Comparison of ENCODE assay signal across 19 cellular contexts in genomic region chr5:151811593-151812321, GRCh38. TPM values are rescaled to one million over a fixed set of nuclear protein-coding genes. Genes with fewer than 3 reads are reported as not detected.
DNase-seq lines count a peak whose midpoint lies in the region; ATAC-seq and TF ChIP-seq lines count a peak whose summit lies in the region.
"Had no signal": no experiment of that assay in that cellular context is flagged by ENCODE, and none has a peak within 500 bp of the region (broad histone marks: within the 10 kb centered on the region; RNA-seq: fewer than 3 reads in every experiment).

No MANE protein-coding gene starts in this region.

- H3K4ac ChIP-seq in trophoblast cell (ENCODE audit: low read depth, low read length): no peak overlapping the region

- ATAC-seq in HG02840 (IDR thresholded peaks at IDR 0.05; ENCODE audit: low FRiP score, unreplicated experiment) (no peak), HG03521 (IDR thresholded peaks at IDR 0.05; ENCODE audit: unreplicated experiment) (no peak)
- ATAC-seq: activated CD8-positive, alpha-beta memory T cell treated with anti-CD3 and anti-CD28 coated beads, Interleukin-2, amount 10 ng/mL, durations not matched to agents 7 days and 5 days had no signal

- peaks cover 2% of the 10 kb centered on the region for H3K9me3 Mint-ChIP-seq in Calu3 (ENCODE audit: low read depth, unreplicated experiment)
- H3K9me3 Mint-ChIP-seq: memory B cell had no signal

- no peak overlapping the region for H3K14ac ChIP-seq in trophoblast cell (ENCODE audit: low read length)

- H3K36me3 ChIP-seq in fibroblast of lung (ENCODE audit: control insufficient read depth, insufficient read depth, low read length) (peaks cover 4% of the 10 kb centered on the region), osteoblast (ENCODE audit: insufficient read depth, low read length) (peaks cover 59% of the 10 kb centered on the region), trophoblast cell (ENCODE audit: control insufficient read depth in 1 of 2, insufficient read depth in 2 of 2, low read length in 2 of 2) (peaks cover 0 to 10% of the 10 kb centered on the region in 2 experiments)

- no peaks in the 10 kb centered on the region for H3K79me1 ChIP-seq in trophoblast cell (ENCODE audit: low read length)

- H3K27ac ChIP-seq in fibroblast of lung (ENCODE audit: insufficient read depth, low read length) (no peak overlapping the region), osteoblast (ENCODE audit: low read depth, low read length) (no peak overlapping the region), trophoblast cell (ENCODE audit: low read depth, low read length) (no peak overlapping the region)
- H3K27ac ChIP-seq: parathyroid adenoma had no signal

- H4K8ac ChIP-seq in trophoblast cell (ENCODE audit: low read depth, low read length): no peak overlapping the region

- no peak overlapping the region for H2BK120ac ChIP-seq in trophoblast cell (ENCODE audit: insufficient read depth, low read length, poor library complexity)

- DNase-seq in Calu3 (no peak), RKO (ENCODE audit: low spot score) (peak; percentile 32), fibroblast of lung (ENCODE audit: low read depth in 2 of 2) (peak; percentile 81 to 87), osteoblast (ENCODE audit: insufficient read length, low spot score, missing footprints) (peak; percentile 52), iPS-NIHi7 (ENCODE audit: extremely low spot score) (no peak), trophoblast cell (no peak)
- DNase-seq: activated CD8-positive, alpha-beta memory T cell treated with anti-CD3 and anti-CD28 coated beads, Interleukin-2, amount 10 ng/mL, durations not matched to agents 7 days and 5 days; COR-L47; effector CD4-positive, alpha-beta T cell; GOT3; NCI-H1417 treated with DMSO at 0.1 percent for 48 hours; NCI-H524; SHP77; stimulated activated CD4-positive, alpha-beta T cell treated with anti-CD3 and anti-CD28 coated beads, Interleukin-4, amount 100 ng/mL, for 24 hours; stimulated activated naive CD4-positive, alpha-beta T cell treated with Interleukin-2 at 50 U/mL for 16 hours had no signal

- TF ChIP-seq CTCF in Calu3 (IDR thresholded peaks at IDR 0.05; ENCODE audit: unreplicated experiment) (no peak), fibroblast of lung (conservative IDR thresholded peaks at IDR 0.05 in 1 of 2, IDR thresholded peaks at IDR 0.05 in 1 of 2; ENCODE audit: low read depth in 1 of 2, low read length in 2 of 2) (no peak), osteoblast (IDR thresholded peaks at IDR 0.05; ENCODE audit: extremely low read depth, low read depth, low read length) (no peak)

- no CpG with 5 or more reads among the region's 5 CpGs for WGBS in trophoblast cell (ENCODE audit: extremely low coverage, insufficient coverage, insufficient read length)

- intact Hi-C loops in Calu3 (cut with micrococcal nuclease; ENCODE audit: unreplicated experiment): no loop called here

- H3K36me3 Mint-ChIP-seq in Calu3 (ENCODE audit: insufficient read depth, unreplicated experiment): peaks cover 88% of the 10 kb centered on the region

- no peak overlapping the region for H2AK5ac ChIP-seq in trophoblast cell (ENCODE audit: low read length)

- H3K27me3 Mint-ChIP-seq in Calu3 (ENCODE audit: unreplicated experiment): no peaks in the 10 kb centered on the region
- H3K27me3 Mint-ChIP-seq: activated CD8-positive, alpha-beta memory T cell treated with anti-CD3 and anti-CD28 coated beads, Interleukin-2, amount 10 ng/mL, durations not matched to agents 7 days and 5 days; memory B cell had no signal

- H3K18ac ChIP-seq in trophoblast cell (ENCODE audit: low read length): no peak overlapping the region

- H2BK5ac ChIP-seq in trophoblast cell (ENCODE audit: low read depth, low read length, poor library complexity): no peak overlapping the region

- H3K4me3 ChIP-seq in fibroblast of lung (replicated peaks in 1 of 4; ENCODE audit: control extremely low read depth in 1 of 4, insufficient read depth in 1 of 4, low read depth in 3 of 4, low read length in 4 of 4) (no peak overlapping the region), osteoblast (ENCODE audit: insufficient read depth, low read length) (no peak overlapping the region), trophoblast cell (ENCODE audit: low read depth, low read length) (no peak overlapping the region)

- H4K91ac ChIP-seq in trophoblast cell (ENCODE audit: low read depth, low read length): no peak overlapping the region

- H3K4me1 Mint-ChIP-seq in Calu3 (ENCODE audit: low read depth, unreplicated experiment): peaks cover 12% of the 10 kb centered on the region

- CTCF ChIA-PET in Calu3 (lab: Charles Lee): no interaction called here

- H4K12ac ChIP-seq in trophoblast cell (ENCODE audit: low read depth, low read length): no peak overlapping the region

- H3K79me2 ChIP-seq in fibroblast of lung (ENCODE audit: control insufficient read depth, insufficient read depth, low read length) (peaks cover 4% of the 10 kb centered on the region), osteoblast (ENCODE audit: insufficient read depth, low read length) (peaks cover 33% of the 10 kb centered on the region), trophoblast cell (ENCODE audit: control insufficient read depth, insufficient read depth, low read length, poor library complexity) (no peaks in the 10 kb centered on the region)
- H3K79me2 ChIP-seq: parathyroid adenoma had no signal

- no peak overlapping the region for H3K4me3 Mint-ChIP-seq in Calu3 (ENCODE audit: low read depth, unreplicated experiment)
- H3K4me3 Mint-ChIP-seq: activated CD8-positive, alpha-beta memory T cell treated with anti-CD3 and anti-CD28 coated beads, Interleukin-2, amount 10 ng/mL, durations not matched to agents 7 days and 5 days; memory B cell had no signal

- H3K27me3 ChIP-seq in fibroblast of lung (ENCODE audit: control insufficient read depth, insufficient read depth, low read length) (no peaks in the 10 kb centered on the region), osteoblast (ENCODE audit: insufficient read depth, low read length) (no peaks in the 10 kb centered on the region), trophoblast cell (ENCODE audit: insufficient read depth, low read length) (no peaks in the 10 kb centered on the region)

- no peak overlapping the region for H2BK12ac ChIP-seq in trophoblast cell (ENCODE audit: low read length)

- H4K20me1 ChIP-seq in fibroblast of lung (ENCODE audit: control insufficient read depth, extremely low read depth, insufficient read depth, low read length) (no peaks in the 10 kb centered on the region), osteoblast (ENCODE audit: insufficient read depth, low read length) (peaks cover 20% of the 10 kb centered on the region)

- H3K4me1 ChIP-seq in fibroblast of lung (ENCODE audit: control insufficient read depth, extremely low read depth, insufficient read depth, low read length) (no peaks in the 10 kb centered on the region), osteoblast (ENCODE audit: insufficient read depth, low read length) (peaks cover 10% of the 10 kb centered on the region), trophoblast cell (ENCODE audit: control insufficient read depth in 1 of 2, insufficient read depth in 2 of 2, low read length in 2 of 2) (no peaks in the 10 kb centered on the region)
- H3K4me1 ChIP-seq: parathyroid adenoma had no signal

- H3K23ac ChIP-seq in trophoblast cell (ENCODE audit: low read length): no peak overlapping the region

- BruUV-seq in Calu3 (replicated peaks; lab: Mats Ljungman, UMichigan): no TSS peak

- H2AFZ ChIP-seq in fibroblast of lung (ENCODE audit: low read length) (no peak overlapping the region), osteoblast (ENCODE audit: low read length) (no peak overlapping the region), trophoblast cell (ENCODE audit: insufficient read depth, low read length, poor library complexity) (no peak overlapping the region)
- H2AFZ ChIP-seq: parathyroid adenoma had no signal

- H3K4me2 ChIP-seq in fibroblast of lung (ENCODE audit: extremely low read depth, insufficient read depth, low read length) (no peak overlapping the region), osteoblast (ENCODE audit: insufficient read depth, low read length) (no peak overlapping the region), trophoblast cell (ENCODE audit: low read length) (no peak overlapping the region)

- H3K9me3 ChIP-seq in fibroblast of lung (ENCODE audit: control insufficient read depth, insufficient read depth, low read depth, low read length) (no peaks in the 10 kb centered on the region), osteoblast (ENCODE audit: low read depth, low read length) (no peaks in the 10 kb centered on the region), trophoblast cell (ENCODE audit: insufficient read depth, low read depth, low read length) (no peaks in the 10 kb centered on the region)

- H3K9ac ChIP-seq in fibroblast of lung (ENCODE audit: insufficient read depth, low read length) (no peak overlapping the region), trophoblast cell (ENCODE audit: low read length) (no peak overlapping the region)
- H3K9ac ChIP-seq: parathyroid adenoma had no signal

- H3K27ac Mint-ChIP-seq in Calu3 (ENCODE audit: unreplicated experiment): peak overlapping the region; percentile 70
- H3K27ac Mint-ChIP-seq: memory B cell had no signal

RNA-seq across cellular contexts. Expression of gene G3BP1, which starts 40.0 kb away (rescaled TPM):
- 356 and 393 TPM in 2 replicates for total RNA-seq in Calu3 (2022)
- 110 and 132 TPM in 2 replicates for total RNA-seq in fibroblast of lung
- polyA plus RNA-seq in fibroblast of lung: 68.2 and 89.9 TPM in 2 replicates
- 117 and 143 TPM in 2 replicates for polyA plus RNA-seq in fibroblast of lung (2012)
- polyA minus RNA-seq in fibroblast of lung (ENCODE audit: low replicate concordance): 100.0 and 206 TPM in 2 replicates
- total RNA-seq in osteoblast: 121 and 145 TPM in 2 replicates
- 86.3 and 87.7 TPM in 2 replicates for polyA plus RNA-seq in trophoblast cell (2013)

RNA-seq across cellular contexts. Expression of gene ATOX1, which starts 53.3 kb away (rescaled TPM):
- total RNA-seq in Calu3 (2022): 204 and 239 TPM in 2 replicates
- 48.5 and 59.9 TPM in 2 replicates for total RNA-seq in fibroblast of lung
- 245 and 375 TPM in 2 replicates for polyA plus RNA-seq in fibroblast of lung
- 286 and 292 TPM in 2 replicates for polyA plus RNA-seq in fibroblast of lung (2012)
- polyA minus RNA-seq in fibroblast of lung (ENCODE audit: low replicate concordance): 169 and 197 TPM in 2 replicates
- total RNA-seq in osteoblast: 52.8 and 54.2 TPM in 2 replicates
- polyA plus RNA-seq in trophoblast cell (2013): 225 and 237 TPM in 2 replicates

Comparison
In these comparisons a context has a peak if more than half of its experiments do, and no peak if none do; other contexts are left out.
1. DNase-seq: peak in RKO (single experiment), fibroblast of lung (2 of 2) and osteoblast (single experiment); none in Calu3 (single experiment), iPS-NIHi7 (single experiment) and trophoblast cell (0 of 2).